In the genomic region with DNA sequence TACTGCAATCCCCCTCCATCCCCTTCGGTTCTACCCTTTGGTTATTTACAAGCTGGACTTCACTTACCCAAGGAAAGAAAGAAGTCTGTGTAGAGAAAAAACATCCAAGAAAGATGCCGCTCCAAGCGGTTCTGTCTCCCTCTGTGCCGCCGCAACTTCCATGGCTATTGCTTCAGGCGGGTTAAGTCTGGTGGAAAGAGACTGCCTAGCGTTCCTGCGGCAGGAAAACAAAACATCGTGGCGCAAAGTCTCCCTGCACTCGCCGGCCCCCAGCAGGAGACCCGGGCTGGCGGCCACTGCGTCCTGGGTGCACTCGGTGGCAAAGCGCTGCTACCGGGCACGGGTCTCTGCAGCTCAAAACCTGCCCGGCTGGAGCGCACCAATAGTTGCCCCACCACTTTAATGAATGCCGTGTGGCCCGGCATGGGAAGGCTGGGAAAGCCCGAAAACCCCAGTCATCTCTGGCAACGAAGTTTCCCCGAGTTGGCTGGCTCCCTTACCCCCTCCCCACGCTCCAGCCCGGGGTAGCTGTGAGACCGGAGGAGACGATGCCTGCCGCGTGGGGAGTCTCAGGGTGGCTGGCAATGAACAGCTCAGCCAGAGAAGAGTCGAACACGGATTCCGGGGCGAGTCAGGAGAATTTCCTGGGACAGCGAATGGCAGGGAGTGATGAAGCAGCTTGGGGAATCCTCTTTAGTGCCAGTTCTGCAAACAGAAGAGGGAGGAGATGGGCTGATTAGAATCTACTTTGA, we compare ENCODE assay signal across 11 cellular contexts. TPM values are rescaled to one million over a fixed set of nuclear protein-coding genes. Genes with fewer than 3 reads are reported as not detected.
DNase-seq lines count a peak whose midpoint lies in the region; ATAC-seq, FAIRE-seq and TF ChIP-seq lines count a peak whose summit lies in the region.
"Had no signal": no experiment of that assay in that cellular context is flagged by ENCODE, and none has a peak within 500 bp of the region (broad histone marks: within the 10 kb centered on the region; RNA-seq: fewer than 3 reads in every experiment).

No MANE protein-coding gene starts in this region.

- DNase-seq in NCI-H748 (lab: John Stamatoyannopoulos, UW; ENCODE audit: unreplicated experiment) (peak; percentile 69), NCI-H748 treated with DMSO at 0.1 percent for 48 hours (lab: John Stamatoyannopoulos, UW) (no peak), iPS-NIHi7 (ENCODE audit: extremely low spot score) (peak; percentile 35), type B pancreatic cell (ENCODE audit: extremely low spot score, unreplicated experiment) (no peak), frontal cortex (ENCODE audit: low spot score in 2 of 2) (no peak), NCI-H510A (lab: John Stamatoyannopoulos, UW) (no peak)
- DNase-seq: activated CD4-positive, CD25-positive, alpha-beta regulatory T cell treated with anti-CD3 and anti-CD28 coated beads, Interleukin-2, amount 50 U/mL, for 72 hours; GDM1; NCI-H774 had no signal

- FAIRE-seq in frontal cortex (lab: Jason Lieb, UNC) = no peak

- H3K4me1 Mint-ChIP-seq in brain = peaks cover 30% of the 10 kb centered on the region
- H3K4me1 Mint-ChIP-seq in type B pancreatic cell (ENCODE audit: unreplicated experiment) = peaks cover 4% of the 10 kb centered on the region

- TF ChIP-seq CTCF in brain (conservative IDR thresholded peaks at IDR 0.05) (no peak), type B pancreatic cell (conservative IDR thresholded peaks at IDR 0.05) (no peak)

- peak overlapping the region; percentile 89 to 95 (median 93) for H3K4me3 Mint-ChIP-seq in brain
- H3K4me3 Mint-ChIP-seq in type B pancreatic cell = peak overlapping the region; percentile 77

- H3K36me3 Mint-ChIP-seq in brain (no peaks in the 10 kb centered on the region), type B pancreatic cell (no peaks in the 10 kb centered on the region)

- ATAC-seq in GM21737 (IDR thresholded peaks at IDR 0.05; ENCODE audit: unreplicated experiment) = no peak

- H3K27ac Mint-ChIP-seq in brain (peak overlapping the region; percentile 44 to 98 (median 78)), type B pancreatic cell (no peak overlapping the region)

- peaks cover 0 to 11% (median 9%) of the 10 kb centered on the region in 5 experiments for H3K9me3 Mint-ChIP-seq in brain
- H3K9me3 Mint-ChIP-seq in type B pancreatic cell = no peaks in the 10 kb centered on the region

- peaks cover 22% of the 10 kb centered on the region for H3K27me3 Mint-ChIP-seq in brain
- peaks cover 77% of the 10 kb centered on the region for H3K27me3 Mint-ChIP-seq in type B pancreatic cell

RNA-seq across cellular contexts. Expression of a gene that starts 3.5 kb away (rescaled TPM):
- 15.8 TPM for polyA plus RNA-seq in brain (ENCODE audit: insufficient read depth, low read depth, low replicate concordance)
- 0.12 and 1.4 TPM in 2 replicates for total RNA-seq in type B pancreatic cell (ENCODE audit: low replicate concordance)
- total RNA-seq in frontal cortex = 11.8 TPM

RNA-seq across cellular contexts. Expression of a gene that starts 58.9 kb away (rescaled TPM):
- polyA plus RNA-seq in brain (ENCODE audit: insufficient read depth, low read depth, low replicate concordance) = 11.0 TPM
- total RNA-seq in type B pancreatic cell (ENCODE audit: low replicate concordance) (13.5 and 16.2 TPM in 2 replicates), frontal cortex (102 TPM)

Comparison
In these comparisons a context has a peak if more than half of its experiments do, and no peak if none do; other contexts are left out.
1. DNase-seq: peak in NCI-H748 (single experiment) and iPS-NIHi7 (single experiment); none in NCI-H748 treated with DMSO at 0.1 percent for 48 hours (single experiment), type B pancreatic cell (single experiment), frontal cortex (0 of 2) and NCI-H510A (single experiment).